In the genomic region with DNA sequence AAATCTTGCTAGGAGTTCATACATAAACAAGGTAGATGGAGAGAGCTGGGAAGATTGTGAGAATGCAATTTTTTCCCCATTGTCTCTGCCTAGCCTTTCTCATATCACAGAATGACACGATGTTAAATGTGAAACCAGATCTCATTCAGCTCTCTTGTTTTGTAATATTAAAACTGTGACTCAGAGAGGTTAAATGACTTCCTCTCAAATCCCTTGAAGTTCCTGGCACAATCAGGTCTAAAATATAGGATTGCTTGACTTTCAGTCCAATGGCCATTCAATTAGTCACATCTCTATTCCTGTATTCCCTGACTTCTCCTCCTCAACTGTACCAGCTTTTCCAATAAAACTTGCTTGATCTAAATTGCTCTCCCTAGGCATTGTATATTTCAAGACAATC, we compare ENCODE assay signal across 1 cellular context.
TF ChIP-seq lines count a peak whose summit lies in the region.

No MANE protein-coding gene starts in this region.

TF ChIP-seq in HepG2, 621 proteins besides CTCF, POLR2A, EP300 and RAD21:
- TF ChIP-seq NR3C1 (CRISPR knock-in tag; IDR thresholded peaks at IDR 0.05) (no peak), SIN3B (IDR thresholded peaks at IDR 0.05; ENCODE audit: low read length) (no peak), THAP11 (CRISPR knock-in tag; IDR thresholded peaks at IDR 0.05) (no peak), ZNF570 (CRISPR knock-in tag; IDR thresholded peaks at IDR 0.05; ENCODE audit: borderline replicate concordance) (no peak), NFKB2 (CRISPR knock-in tag; IDR thresholded peaks at IDR 0.05; ENCODE audit: borderline replicate concordance) (no peak), SP4 (CRISPR knock-in tag; IDR thresholded peaks at IDR 0.05) (no peak), RXRB (CRISPR knock-in tag; IDR thresholded peaks at IDR 0.05; ENCODE audit: borderline replicate concordance) (no peak), CREB1 (IDR thresholded peaks at IDR 0.05) (no peak), CREB1 (CRISPR knock-in tag; IDR thresholded peaks at IDR 0.05) (no peak), ZNF776 (CRISPR knock-in tag; IDR thresholded peaks at IDR 0.05) (no peak), MIER3 (CRISPR knock-in tag; IDR thresholded peaks at IDR 0.05; ENCODE audit: borderline replicate concordance) (no peak), TCF12 (IDR thresholded peaks at IDR 0.05) (no peak), TCF12 (CRISPR knock-in tag; IDR thresholded peaks at IDR 0.05) (no peak), ZNF619 (CRISPR knock-in tag; IDR thresholded peaks at IDR 0.05) (no peak), ARHGAP35 (CRISPR knock-in tag; IDR thresholded peaks at IDR 0.05; ENCODE audit: borderline replicate concordance) (no peak)
- TF ChIP-seq, protein P1, sequence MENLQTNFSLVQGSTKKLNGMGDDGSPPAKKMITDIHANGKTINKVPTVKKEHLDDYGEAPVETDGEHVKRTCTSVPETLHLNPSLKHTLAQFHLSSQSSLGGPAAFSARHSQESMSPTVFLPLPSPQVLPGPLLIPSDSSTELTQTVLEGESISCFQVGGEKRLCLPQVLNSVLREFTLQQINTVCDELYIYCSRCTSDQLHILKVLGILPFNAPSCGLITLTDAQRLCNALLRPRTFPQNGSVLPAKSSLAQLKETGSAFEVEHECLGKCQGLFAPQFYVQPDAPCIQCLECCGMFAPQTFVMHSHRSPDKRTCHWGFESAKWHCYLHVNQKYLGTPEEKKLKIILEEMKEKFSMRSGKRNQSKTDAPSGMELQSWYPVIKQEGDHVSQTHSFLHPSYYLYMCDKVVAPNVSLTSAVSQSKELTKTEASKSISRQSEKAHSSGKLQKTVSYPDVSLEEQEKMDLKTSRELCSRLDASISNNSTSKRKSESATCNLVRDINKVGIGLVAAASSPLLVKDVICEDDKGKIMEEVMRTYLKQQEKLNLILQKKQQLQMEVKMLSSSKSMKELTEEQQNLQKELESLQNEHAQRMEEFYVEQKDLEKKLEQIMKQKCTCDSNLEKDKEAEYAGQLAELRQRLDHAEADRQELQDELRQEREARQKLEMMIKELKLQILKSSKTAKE (CRISPR knock-in tag; IDR thresholded peaks at IDR 0.05; ENCODE audit: borderline replicate concordance) = no peak
- TF ChIP-seq, protein P2, sequence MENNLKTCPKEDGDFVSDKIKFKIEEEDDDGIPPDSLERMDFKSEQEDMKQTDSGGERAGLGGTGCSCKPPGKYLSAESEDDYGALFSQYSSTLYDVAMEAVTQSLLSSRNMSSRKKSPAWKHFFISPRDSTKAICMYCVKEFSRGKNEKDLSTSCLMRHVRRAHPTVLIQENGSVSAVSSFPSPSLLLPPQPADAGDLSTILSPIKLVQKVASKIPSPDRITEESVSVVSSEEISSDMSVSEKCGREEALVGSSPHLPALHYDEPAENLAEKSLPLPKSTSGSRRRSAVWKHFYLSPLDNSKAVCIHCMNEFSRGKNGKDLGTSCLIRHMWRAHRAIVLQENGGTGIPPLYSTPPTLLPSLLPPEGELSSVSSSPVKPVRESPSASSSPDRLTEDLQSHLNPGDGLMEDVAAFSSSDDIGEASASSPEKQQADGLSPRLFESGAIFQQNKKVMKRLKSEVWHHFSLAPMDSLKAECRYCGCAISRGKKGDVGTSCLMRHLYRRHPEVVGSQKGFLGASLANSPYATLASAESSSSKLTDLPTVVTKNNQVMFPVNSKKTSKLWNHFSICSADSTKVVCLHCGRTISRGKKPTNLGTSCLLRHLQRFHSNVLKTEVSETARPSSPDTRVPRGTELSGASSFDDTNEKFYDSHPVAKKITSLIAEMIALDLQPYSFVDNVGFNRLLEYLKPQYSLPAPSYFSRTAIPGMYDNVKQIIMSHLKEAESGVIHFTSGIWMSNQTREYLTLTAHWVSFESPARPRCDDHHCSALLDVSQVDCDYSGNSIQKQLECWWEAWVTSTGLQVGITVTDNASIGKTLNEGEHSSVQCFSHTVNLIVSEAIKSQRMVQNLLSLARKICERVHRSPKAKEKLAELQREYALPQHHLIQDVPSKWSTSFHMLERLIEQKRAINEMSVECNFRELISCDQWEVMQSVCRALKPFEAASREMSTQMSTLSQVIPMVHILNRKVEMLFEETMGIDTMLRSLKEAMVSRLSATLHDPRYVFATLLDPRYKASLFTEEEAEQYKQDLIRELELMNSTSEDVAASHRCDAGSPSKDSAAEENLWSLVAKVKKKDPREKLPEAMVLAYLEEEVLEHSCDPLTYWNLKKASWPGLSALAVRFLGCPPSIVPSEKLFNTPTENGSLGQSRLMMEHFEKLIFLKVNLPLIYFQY (CRISPR knock-in tag; IDR thresholded peaks at IDR 0.05; ENCODE audit: borderline replicate concordance) = no peak
- TF ChIP-seq, protein P3, sequence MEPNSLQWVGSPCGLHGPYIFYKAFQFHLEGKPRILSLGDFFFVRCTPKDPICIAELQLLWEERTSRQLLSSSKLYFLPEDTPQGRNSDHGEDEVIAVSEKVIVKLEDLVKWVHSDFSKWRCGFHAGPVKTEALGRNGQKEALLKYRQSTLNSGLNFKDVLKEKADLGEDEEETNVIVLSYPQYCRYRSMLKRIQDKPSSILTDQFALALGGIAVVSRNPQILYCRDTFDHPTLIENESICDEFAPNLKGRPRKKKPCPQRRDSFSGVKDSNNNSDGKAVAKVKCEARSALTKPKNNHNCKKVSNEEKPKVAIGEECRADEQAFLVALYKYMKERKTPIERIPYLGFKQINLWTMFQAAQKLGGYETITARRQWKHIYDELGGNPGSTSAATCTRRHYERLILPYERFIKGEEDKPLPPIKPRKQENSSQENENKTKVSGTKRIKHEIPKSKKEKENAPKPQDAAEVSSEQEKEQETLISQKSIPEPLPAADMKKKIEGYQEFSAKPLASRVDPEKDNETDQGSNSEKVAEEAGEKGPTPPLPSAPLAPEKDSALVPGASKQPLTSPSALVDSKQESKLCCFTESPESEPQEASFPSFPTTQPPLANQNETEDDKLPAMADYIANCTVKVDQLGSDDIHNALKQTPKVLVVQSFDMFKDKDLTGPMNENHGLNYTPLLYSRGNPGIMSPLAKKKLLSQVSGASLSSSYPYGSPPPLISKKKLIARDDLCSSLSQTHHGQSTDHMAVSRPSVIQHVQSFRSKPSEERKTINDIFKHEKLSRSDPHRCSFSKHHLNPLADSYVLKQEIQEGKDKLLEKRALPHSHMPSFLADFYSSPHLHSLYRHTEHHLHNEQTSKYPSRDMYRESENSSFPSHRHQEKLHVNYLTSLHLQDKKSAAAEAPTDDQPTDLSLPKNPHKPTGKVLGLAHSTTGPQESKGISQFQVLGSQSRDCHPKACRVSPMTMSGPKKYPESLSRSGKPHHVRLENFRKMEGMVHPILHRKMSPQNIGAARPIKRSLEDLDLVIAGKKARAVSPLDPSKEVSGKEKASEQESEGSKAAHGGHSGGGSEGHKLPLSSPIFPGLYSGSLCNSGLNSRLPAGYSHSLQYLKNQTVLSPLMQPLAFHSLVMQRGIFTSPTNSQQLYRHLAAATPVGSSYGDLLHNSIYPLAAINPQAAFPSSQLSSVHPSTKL (CRISPR knock-in tag; IDR thresholded peaks at IDR 0.05) = no peak
- TF ChIP-seq, protein P4, sequence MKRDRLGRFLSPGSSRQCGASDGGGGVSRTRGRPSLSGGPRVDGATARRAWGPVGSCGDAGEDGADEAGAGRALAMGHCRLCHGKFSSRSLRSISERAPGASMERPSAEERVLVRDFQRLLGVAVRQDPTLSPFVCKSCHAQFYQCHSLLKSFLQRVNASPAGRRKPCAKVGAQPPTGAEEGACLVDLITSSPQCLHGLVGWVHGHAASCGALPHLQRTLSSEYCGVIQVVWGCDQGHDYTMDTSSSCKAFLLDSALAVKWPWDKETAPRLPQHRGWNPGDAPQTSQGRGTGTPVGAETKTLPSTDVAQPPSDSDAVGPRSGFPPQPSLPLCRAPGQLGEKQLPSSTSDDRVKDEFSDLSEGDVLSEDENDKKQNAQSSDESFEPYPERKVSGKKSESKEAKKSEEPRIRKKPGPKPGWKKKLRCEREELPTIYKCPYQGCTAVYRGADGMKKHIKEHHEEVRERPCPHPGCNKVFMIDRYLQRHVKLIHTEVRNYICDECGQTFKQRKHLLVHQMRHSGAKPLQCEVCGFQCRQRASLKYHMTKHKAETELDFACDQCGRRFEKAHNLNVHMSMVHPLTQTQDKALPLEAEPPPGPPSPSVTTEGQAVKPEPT (CRISPR knock-in tag; IDR thresholded peaks at IDR 0.05; ENCODE audit: low read depth) = no peak
